18 cellular contexts compared by ENCODE assay signal in genomic region chr7:35908305-35909223, GRCh38.
A peak's percentile ranks its signal among the peaks of the same experiment; 100 is the strongest.
DNase-seq lines count a peak whose midpoint lies in the region; ATAC-seq lines count a peak whose summit lies in the region.
"Had no signal": no experiment of that assay in that cellular context is flagged by ENCODE, and none has a peak within 500 bp of the region (broad histone marks: within the 10 kb centered on the region; RNA-seq: fewer than 3 reads in every experiment).

No MANE protein-coding gene starts in this region.

- no peak overlapping the region for H3K27ac ChIP-seq in iPS-18a (ENCODE audit: low read length)
- H3K27ac ChIP-seq: body of pancreas, SJCRH30, suprapubic skin had no signal

- H3K9ac ChIP-seq in iPS-18a (ENCODE audit: low read length) = no peak overlapping the region

- H3K4me1 ChIP-seq in iPS-18a (ENCODE audit: control insufficient read depth, low read depth, low read length) = peaks cover 9% of the 10 kb centered on the region
- H3K4me1 ChIP-seq: body of pancreas, SJCRH30 had no signal

- no peak for DNase-seq in activated T-cell treated with anti-CD3 and anti-CD28 coated beads, Interleukin-2, amount 50 U/mL, for 4 hours
- no peak for DNase-seq in activated T-cell treated with anti-CD3 and anti-CD28 coated beads, Interleukin-2, amount 50 U/mL, for 1 hour
- DNase-seq in astrocyte of the hippocampus (ENCODE audit: low read depth, low spot score) = peak; percentile 43
- DNase-seq in stimulated activated naive B cell treated with anti-CD40 and anti-IgM and Interleukin-4, amounts not matched to agents 10 μg/mL and 1 μg/mL and 100 μg/mL, for 72 hours = no peak
- no peak for DNase-seq in activated CD4-positive, alpha-beta T cell treated with anti-CD3 and anti-CD28 coated beads for 1 hour
- DNase-seq: ACHN; activated CD4-positive, alpha-beta T cell treated with anti-CD3 and anti-CD28 coated beads, Interleukin-2, amount 50 U/mL, for 4 hours; body of pancreas; COR-L47; effector memory CD4-positive, alpha-beta T cell; GF-D8; NCI-H1105; SJCRH30; stimulated activated CD4-positive, alpha-beta T cell treated with anti-CD3 and anti-CD28 coated beads, Interleukin-15, amount 100 ng/mL, for 24 hours had no signal

- H3K36me3 Mint-ChIP-seq in activated T-cell treated with anti-CD3 and anti-CD28 coated beads, Interleukin-2, amount 50 U/mL, for 4 hours (ENCODE audit: insufficient read depth) = peaks cover 23% of the 10 kb centered on the region
- peaks cover 24 to 31% of the 10 kb centered on the region in 2 donors for H3K36me3 Mint-ChIP-seq in stimulated activated naive B cell treated with anti-CD40 and anti-IgM and Interleukin-4, amounts not matched to agents 10 μg/mL and 1 μg/mL and 100 μg/mL, for 72 hours

- H3K9me3 ChIP-seq in iPS-18a (ENCODE audit: control insufficient read depth, low read depth, low read length) = peaks cover 5% of the 10 kb centered on the region
- H3K9me3 ChIP-seq: body of pancreas, suprapubic skin had no signal

- H3K4me3 Mint-ChIP-seq in activated T-cell treated with anti-CD3 and anti-CD28 coated beads, Interleukin-2, amount 50 U/mL, for 4 hours = no peak overlapping the region
- H3K4me3 Mint-ChIP-seq in stimulated activated naive B cell treated with anti-CD40 and anti-IgM and Interleukin-4, amounts not matched to agents 10 μg/mL and 1 μg/mL and 100 μg/mL, for 72 hours = no peak overlapping the region

- no peaks in the 10 kb centered on the region for H3K27me3 ChIP-seq in iPS-18a (ENCODE audit: control insufficient read depth, insufficient read depth, low read length)
- H3K27me3 ChIP-seq: body of pancreas, SJCRH30, suprapubic skin had no signal

- H3K27ac Mint-ChIP-seq in stimulated activated naive B cell treated with anti-CD40 and anti-IgM and Interleukin-4, amounts not matched to agents 10 μg/mL and 1 μg/mL and 100 μg/mL, for 72 hours = peak overlapping the region; percentile 56

- H3K4me1 Mint-ChIP-seq in activated T-cell treated with anti-CD3 and anti-CD28 coated beads, Interleukin-2, amount 50 U/mL, for 4 hours (ENCODE audit: low read depth) = peaks cover 2% of the 10 kb centered on the region
- H3K4me1 Mint-ChIP-seq in stimulated activated naive B cell treated with anti-CD40 and anti-IgM and Interleukin-4, amounts not matched to agents 10 μg/mL and 1 μg/mL and 100 μg/mL, for 72 hours = peaks cover 2 to 7% of the 10 kb centered on the region in 2 donors

- H3K4me3 ChIP-seq in iPS-18a (ENCODE audit: low read length) = peak overlapping the region; percentile 3
- H3K4me3 ChIP-seq: body of pancreas, SJCRH30, suprapubic skin had no signal

- peaks cover 11% of the 10 kb centered on the region for H3K36me3 ChIP-seq in iPS-18a (ENCODE audit: control insufficient read depth, low read depth, low read length)

- ATAC-seq in activated T-cell treated with anti-CD3 and anti-CD28 coated beads, Interleukin-2, amount 50 U/mL, for 4 hours = peak; percentile 28 to 40
- no peak for ATAC-seq in stimulated activated naive B cell treated with anti-CD40 and anti-IgM and Interleukin-4, amounts not matched to agents 10 μg/mL and 1 μg/mL and 100 μg/mL, for 72 hours (replicated peaks)
- ATAC-seq in GM21717 (IDR thresholded peaks at IDR 0.05; ENCODE audit: unreplicated experiment) = no peak
- no peak for ATAC-seq in HG02610 (IDR thresholded peaks at IDR 0.05; ENCODE audit: unreplicated experiment)
- ATAC-seq: body of pancreas had no signal

- H3K27me3 Mint-ChIP-seq in activated T-cell treated with anti-CD3 and anti-CD28 coated beads, Interleukin-2, amount 50 U/mL, for 4 hours (ENCODE audit: low read depth) = no peaks in the 10 kb centered on the region
- no peaks in the 10 kb centered on the region for H3K27me3 Mint-ChIP-seq in stimulated activated naive B cell treated with anti-CD40 and anti-IgM and Interleukin-4, amounts not matched to agents 10 μg/mL and 1 μg/mL and 100 μg/mL, for 72 hours

- H3K9me3 Mint-ChIP-seq in activated T-cell treated with anti-CD3 and anti-CD28 coated beads, Interleukin-2, amount 50 U/mL, for 4 hours = no peaks in the 10 kb centered on the region
- no peaks in the 10 kb centered on the region for H3K9me3 Mint-ChIP-seq in stimulated activated naive B cell treated with anti-CD40 and anti-IgM and Interleukin-4, amounts not matched to agents 10 μg/mL and 1 μg/mL and 100 μg/mL, for 72 hours

Comparison
In these comparisons a context has a peak if more than half of its experiments do, and no peak if none do; other contexts are left out.
1. ATAC-seq: peak in activated T-cell treated with anti-CD3 and anti-CD28 coated beads, Interleukin-2, amount 50 U/mL, for 4 hours (2 of 2); none in stimulated activated naive B cell treated with anti-CD40 and anti-IgM and Interleukin-4, amounts not matched to agents 10 μg/mL and 1 μg/mL and 100 μg/mL, for 72 hours (0 of 2), GM21717 (single experiment) and HG02610 (single experiment).